Comparison of ENCODE assay signal across 12 cellular contexts in genomic region chr15:100570282-100570681, GRCh38. TPM values are rescaled to one million over a fixed set of nuclear protein-coding genes. Genes with fewer than 3 reads are reported as not detected.
A peak's percentile ranks its signal among the peaks of the same experiment; 100 is the strongest.
DNase-seq lines count a peak whose midpoint lies in the region; ATAC-seq lines count a peak whose summit lies in the region.
"Had no signal": no experiment of that assay in that cellular context is flagged by ENCODE, and none has a peak within 500 bp of the region (broad histone marks: within the 10 kb centered on the region; RNA-seq: fewer than 3 reads in every experiment).

No MANE protein-coding gene starts in this region.

- peak; percentile 23 for DNase-seq in EH (ENCODE audit: low read depth)
- DNase-seq in dermis blood vessel endothelial cell: peak; percentile 7
- no peak for DNase-seq in GDM1 (lab: John Stamatoyannopoulos, UW)
- DNase-seq: DMS 273 treated with DMSO at 0.1 percent for 48 hours; glutamatergic neuron; NCI-H1930; stimulated activated CD4-positive, alpha-beta T cell treated with anti-CD3 and anti-CD28 coated beads, Interleukin-4, amount 100 ng/mL, for 1 hour had no signal

- ATAC-seq in GM19463 (IDR thresholded peaks at IDR 0.05; ENCODE audit: unreplicated experiment) (peak; percentile 9), HG03571 (IDR thresholded peaks at IDR 0.05; ENCODE audit: unreplicated experiment) (peak; percentile 11), HG02588 (IDR thresholded peaks at IDR 0.05; ENCODE audit: unreplicated experiment) (no peak), HG03469 (IDR thresholded peaks at IDR 0.05; ENCODE audit: unreplicated experiment) (no peak)

RNA-seq across cellular contexts. Expression of gene LINS1, which starts 31.7 kb away (rescaled TPM):
- 12.3 and 12.7 TPM in 2 replicates for total RNA-seq in dermis blood vessel endothelial cell

RNA-seq across cellular contexts. Expression of gene ASB7, which starts 32.1 kb away (rescaled TPM):
- total RNA-seq in dermis blood vessel endothelial cell: 23.3 and 23.7 TPM in 2 replicates

RNA-seq across cellular contexts. Expression of gene CERS3, which starts 41.5 kb away (rescaled TPM):
- total RNA-seq in dermis blood vessel endothelial cell: not detected in 2 replicates
- total RNA-seq: osteocyte had no signal

Comparison
In these comparisons a context has a peak if more than half of its experiments do, and no peak if none do; other contexts are left out.
1. ATAC-seq: peak in GM19463 (single experiment) and HG03571 (single experiment); none in HG02588 (single experiment) and HG03469 (single experiment).